19 cellular contexts compared by ENCODE assay signal in genomic region chr3:13203398-13204176, GRCh38.
A peak's percentile ranks its signal among the peaks of the same experiment; 100 is the strongest.
DNase-seq lines count a peak whose midpoint lies in the region; ATAC-seq, FAIRE-seq and TF ChIP-seq lines count a peak whose summit lies in the region.
"Had no signal": no experiment of that assay in that cellular context is flagged by ENCODE, and none has a peak within 500 bp of the region (broad histone marks: within the 10 kb centered on the region; RNA-seq: fewer than 3 reads in every experiment).

No MANE protein-coding gene starts in this region.

- H2BK20ac ChIP-seq in H1 (ENCODE audit: low read length): 0 out of 2 replicates have a peak overlapping the region, but pooled peaks have one; percentile 61

- H3K4me3 ChIP-seq in GM23338 (no peak overlapping the region), H1 (ENCODE audit: extremely low read depth in 1 of 4, insufficient read depth in 2 of 4, low read depth in 3 of 4, low read length in 4 of 4) (peak overlapping the region in 1 of 4 experiments; percentile 39; a peak in 2 of 8 replicates)
- H3K4me3 ChIP-seq: GM12878 had no signal

- H3K18ac ChIP-seq in H1 (ENCODE audit: extremely low read depth, low read length): no peak overlapping the region; the same call in 1 of the 2 replicates

- H4K20me1 ChIP-seq in GM23338 (replicated peaks; ENCODE audit: insufficient read depth) (no peaks in the 10 kb centered on the region), H1 (replicated peaks in 1 of 2; ENCODE audit: control insufficient read depth in 1 of 2, insufficient read depth in 2 of 2, low read length in 2 of 2) (peaks cover 0 to 14% of the 10 kb centered on the region in 2 experiments)

- no peaks in the 10 kb centered on the region; the same call in 2 of the 3 replicates for H3K36me3 Mint-ChIP-seq in GM23338 (ENCODE audit: low read depth)
- peaks cover 4% of the 10 kb centered on the region for H3K36me3 Mint-ChIP-seq in memory B cell
- H3K36me3 Mint-ChIP-seq in stimulated activated effector memory CD8-positive, alpha-beta T cell treated with anti-CD3 and anti-CD28 coated beads, Interleukin-12 subunit alpha, Interleukin-12 subunit beta, amount 100 ng/mL, for 72 hours: no peaks in the 10 kb centered on the region
- no peaks in the 10 kb centered on the region for H3K36me3 Mint-ChIP-seq in activated CD4-positive, alpha-beta T cell treated with anti-CD3 and anti-CD28 coated beads, Interleukin-2, amount 10 ng/mL, durations not matched to agents 7 days and 5 days (ENCODE audit: low read depth)
- H3K36me3 Mint-ChIP-seq: CD4-positive, CD25-positive, alpha-beta regulatory T cell had no signal

- H3K23ac ChIP-seq in H1 (ENCODE audit: insufficient read length): no peak overlapping the region

- TF ChIP-seq EP300 in H1 (IDR thresholded peaks at IDR 0.05; ENCODE audit: borderline replicate concordance in 1 of 2, low read depth in 2 of 2, low read length in 2 of 2): no peak

- H3K36me3 ChIP-seq in GM23338 (ENCODE audit: insufficient read depth) (no peaks in the 10 kb centered on the region), H1 (ENCODE audit: control insufficient read depth in 2 of 4, insufficient read depth in 4 of 4, low read length in 3 of 4) (no peaks in the 10 kb centered on the region)

- no peak overlapping the region for H3K9ac ChIP-seq in H1 (replicated peaks in 1 of 4; ENCODE audit: extremely low read depth in 1 of 4, low read depth in 3 of 4, low read length in 3 of 4)
- H3K9ac ChIP-seq: SK-N-SH had no signal

- TF ChIP-seq POLR2A in H1 (IDR thresholded peaks at IDR 0.05; ENCODE audit: control extremely low read depth in 1 of 2, low read depth in 2 of 2, low read length in 2 of 2): no peak

- no peak overlapping the region for H3K14ac ChIP-seq in H1 (ENCODE audit: insufficient read length)

- H3K4me3 Mint-ChIP-seq in GM23338 (no peak overlapping the region), memory B cell (peak overlapping the region; percentile 19)
- peak overlapping the region; percentile 42 for H3K4me3 Mint-ChIP-seq in stimulated activated effector memory CD8-positive, alpha-beta T cell treated with anti-CD3 and anti-CD28 coated beads, Interleukin-12 subunit alpha, Interleukin-12 subunit beta, amount 100 ng/mL, for 72 hours
- H3K4me3 Mint-ChIP-seq in activated CD4-positive, alpha-beta T cell treated with anti-CD3 and anti-CD28 coated beads, Interleukin-2, amount 10 ng/mL, durations not matched to agents 7 days and 5 days: no peak overlapping the region

- peak overlapping the region; percentile 20; the same call in 1 of the 2 replicates for H4K8ac ChIP-seq in H1 (ENCODE audit: extremely low read depth, insufficient read depth, low read length)

- TF ChIP-seq RAD21 in H1 (IDR thresholded peaks at IDR 0.05 in 1 of 2, conservative IDR thresholded peaks at IDR 0.05 in 1 of 2; ENCODE audit: low read depth in 2 of 2, low read length in 2 of 2): no peak

- H3K4ac ChIP-seq in H1 (replicated peaks; ENCODE audit: insufficient read length, low read depth, low read length): no peak overlapping the region

- H3K23me2 ChIP-seq in H1 (ENCODE audit: low read depth, low read length): peaks cover 15% of the 10 kb centered on the region; the same call in 1 of the 2 replicates

- no peak overlapping the region for H2BK5ac ChIP-seq in H1 (ENCODE audit: low read depth, low read length)

- no peaks in the 10 kb centered on the region; the same call in 1 of the 3 replicates for H3K9me3 Mint-ChIP-seq in GM23338
- peaks cover 2% of the 10 kb centered on the region for H3K9me3 Mint-ChIP-seq in memory B cell
- no peaks in the 10 kb centered on the region for H3K9me3 Mint-ChIP-seq in stimulated activated effector memory CD8-positive, alpha-beta T cell treated with anti-CD3 and anti-CD28 coated beads, Interleukin-12 subunit alpha, Interleukin-12 subunit beta, amount 100 ng/mL, for 72 hours
- no peaks in the 10 kb centered on the region for H3K9me3 Mint-ChIP-seq in activated CD4-positive, alpha-beta T cell treated with anti-CD3 and anti-CD28 coated beads, Interleukin-2, amount 10 ng/mL, durations not matched to agents 7 days and 5 days

- H2BK12ac ChIP-seq in H1 (ENCODE audit: low read depth, low read length): peak overlapping the region; percentile 39; the same call in 1 of the 2 replicates

- H4K5ac ChIP-seq in H1 (ENCODE audit: insufficient read length, low read depth, low read length): no peak overlapping the region

- no peak overlapping the region for H3K4me2 ChIP-seq in GM23338
- peak overlapping the region in 1 of 2 experiments; percentile 61; a peak in 1 of 4 replicates for H3K4me2 ChIP-seq in H1 (ENCODE audit: insufficient read depth in 1 of 2, low read depth in 2 of 2, low read length in 2 of 2)
- H3K4me2 ChIP-seq: SK-N-SH had no signal

- no peak overlapping the region for H3K56ac ChIP-seq in H1 (replicated peaks; ENCODE audit: insufficient read length, low read depth, low read length)

- H3K9me2 ChIP-seq in GM23338 (ENCODE audit: insufficient read depth): no peaks in the 10 kb centered on the region
- H3K9me2 ChIP-seq: SK-N-SH had no signal

- POLR2A ChIA-PET in H1 (lab: Charles Lee; ENCODE audit: partially characterized antibody): no interaction called here
- POLR2A ChIA-PET in activated CD4-positive, alpha-beta T cell treated with anti-CD3 and anti-CD28 coated beads, Interleukin-2, amount 10 ng/mL, durations not matched to agents 7 days and 5 days (lab: Charles Lee): no interaction called here

- H3K4me1 Mint-ChIP-seq in GM23338: peaks cover 22% of the 10 kb centered on the region
- H3K4me1 Mint-ChIP-seq in memory B cell: peaks cover 13% of the 10 kb centered on the region
- peaks cover 19% of the 10 kb centered on the region for H3K4me1 Mint-ChIP-seq in stimulated activated effector memory CD8-positive, alpha-beta T cell treated with anti-CD3 and anti-CD28 coated beads, Interleukin-12 subunit alpha, Interleukin-12 subunit beta, amount 100 ng/mL, for 72 hours
- H3K4me1 Mint-ChIP-seq in activated CD4-positive, alpha-beta T cell treated with anti-CD3 and anti-CD28 coated beads, Interleukin-2, amount 10 ng/mL, durations not matched to agents 7 days and 5 days: peaks cover 2% of the 10 kb centered on the region

- H3K27ac ChIP-seq in GM23338 (ENCODE audit: low read depth): no peak overlapping the region
- no peak overlapping the region for H3K27ac ChIP-seq in H1 (ENCODE audit: low read depth, low read length)

- CTCF ChIA-PET in H1 (lab: Charles Lee; ENCODE audit: partially characterized antibody): interaction anchor here (0.6 to 3.2 kb wide), 7 partner anchors 11 to 445 kb away, joined by 3 to 14 read pairs (median 4); no protein-coding TSS in a partner anchor
- CTCF ChIA-PET in activated CD4-positive, alpha-beta T cell treated with anti-CD3 and anti-CD28 coated beads, Interleukin-2, amount 10 ng/mL, durations not matched to agents 7 days and 5 days (lab: Charles Lee): no interaction called here

- no peak overlapping the region for H2BK120ac ChIP-seq in H1 (replicated peaks; ENCODE audit: low read depth, low read length)

- no peak overlapping the region for H2AK5ac ChIP-seq in H1 (ENCODE audit: low read depth, low read length)

- H3F3A ChIP-seq in GM23338 (replicated peaks; ENCODE audit: low read depth): no peaks in the 10 kb centered on the region

- H3K27me3 ChIP-seq in GM23338 (ENCODE audit: insufficient read depth): no peaks in the 10 kb centered on the region
- H3K27me3 ChIP-seq in H1 (replicated peaks in 1 of 4; ENCODE audit: control insufficient read depth in 3 of 4, extremely low read depth in 1 of 4, insufficient read depth in 3 of 4, low read length in 3 of 4): peaks cover 0 to 4% (median 3%) of the 10 kb centered on the region in 4 experiments; a peak in 4 of 7 replicates

- FAIRE-seq in H1 (lab: Jason Lieb, UNC): no peak
- FAIRE-seq: GM12878 had no signal

- no peak for DNase-seq in GM23338 (ENCODE audit: low spot score)
- no peak for DNase-seq in H1 (ENCODE audit: low read depth in 1 of 2, low spot score in 2 of 2)
- no peak for DNase-seq in memory B cell (ENCODE audit: low spot score in 2 of 2)
- no peak for DNase-seq in stimulated activated effector memory CD8-positive, alpha-beta T cell treated with anti-CD3 and anti-CD28 coated beads, Interleukin-12 subunit alpha, Interleukin-12 subunit beta, amount 100 ng/mL, for 72 hours (ENCODE audit: low spot score in 2 of 2)
- no peak for DNase-seq in DMS79 treated with DMSO at 0.1 percent for 48 hours (lab: John Stamatoyannopoulos, UW)
- DNase-seq in activated CD4-positive, CD25-positive, alpha-beta regulatory T cell (lab: John Stamatoyannopoulos, UW): no peak
- DNase-seq in activated CD4-positive, alpha-beta T cell treated with anti-CD3 and anti-CD28 coated beads, Interleukin-2, amount 10 ng/mL, durations not matched to agents 7 days and 5 days: no peak
- DNase-seq: ACHN; Caco-2; CD4-positive, CD25-positive, alpha-beta regulatory T cell; DMS153; EL; NCI-H1436; NCI-H1930; NCI-H345; NCI-H524 treated with DMSO at 0.1 percent for 48 hours; SHP77 treated with DMSO at 0.1 percent for 48 hours; SK-N-SH had no signal

- H2AFZ ChIP-seq in GM23338 (no peak overlapping the region), H1 (ENCODE audit: low read length) (no peak overlapping the region)

- no peaks in the 10 kb centered on the region for H3K79me2 ChIP-seq in GM23338 (replicated peaks; ENCODE audit: insufficient read depth)
- H3K79me2 ChIP-seq in H1 (ENCODE audit: control insufficient read depth in 1 of 2, insufficient read depth in 2 of 2, low read length in 2 of 2): no peaks in the 10 kb centered on the region

- peaks cover 10% of the 10 kb centered on the region for H3K27me3 Mint-ChIP-seq in GM23338 (ENCODE audit: insufficient read depth, low read depth, poor library complexity)
- H3K27me3 Mint-ChIP-seq in memory B cell: peaks cover 34% of the 10 kb centered on the region
- peaks cover 48% of the 10 kb centered on the region for H3K27me3 Mint-ChIP-seq in activated CD4-positive, alpha-beta T cell treated with anti-CD3 and anti-CD28 coated beads, Interleukin-2, amount 10 ng/mL, durations not matched to agents 7 days and 5 days

- H2BK15ac ChIP-seq in H1 (ENCODE audit: low read length): no peak overlapping the region

- TF ChIP-seq CTCF in GM23338 (conservative IDR thresholded peaks at IDR 0.05; ENCODE audit: low read depth in 2 of 2) (no peak), H1 (IDR thresholded peaks at IDR 0.05; ENCODE audit: control extremely low read depth in 1 of 3, insufficient read depth in 1 of 3, low read depth in 1 of 3, low read length in 3 of 3) (no peak)

- H3K79me1 ChIP-seq in H1 (ENCODE audit: low read depth, low read length): peaks cover 2% of the 10 kb centered on the region; the same call in 1 of the 2 replicates

- H3K4me1 ChIP-seq in GM23338 (ENCODE audit: insufficient read depth): 0 out of 2 replicates have a peak, but pooled peaks cover 2% of the 10 kb centered on the region
- H3K4me1 ChIP-seq in H1 (replicated peaks in 1 of 4; ENCODE audit: control insufficient read depth in 3 of 4, insufficient read depth in 4 of 4, low read length in 3 of 4): peaks cover 0 to 3% (median under 1%) of the 10 kb centered on the region in 4 experiments; a peak in 5 of 7 replicates
- H3K4me1 ChIP-seq: Caco-2 had no signal

- H3K27ac Mint-ChIP-seq in GM23338: no peak overlapping the region
- no peak overlapping the region for H3K27ac Mint-ChIP-seq in memory B cell
- H3K27ac Mint-ChIP-seq in stimulated activated effector memory CD8-positive, alpha-beta T cell treated with anti-CD3 and anti-CD28 coated beads, Interleukin-12 subunit alpha, Interleukin-12 subunit beta, amount 100 ng/mL, for 72 hours: no peak overlapping the region
- H3K27ac Mint-ChIP-seq in activated CD4-positive, alpha-beta T cell treated with anti-CD3 and anti-CD28 coated beads, Interleukin-2, amount 10 ng/mL, durations not matched to agents 7 days and 5 days: no peak overlapping the region
- H3K27ac Mint-ChIP-seq: CD4-positive, CD25-positive, alpha-beta regulatory T cell had no signal

- H4K91ac ChIP-seq in H1 (replicated peaks; ENCODE audit: insufficient read length, low read length): peak overlapping the region; percentile 55

- ATAC-seq in GM23338: peak; percentile 42
- no peak for ATAC-seq in memory B cell (ENCODE audit: low read depth)
- ATAC-seq in stimulated activated effector memory CD8-positive, alpha-beta T cell treated with anti-CD3 and anti-CD28 coated beads, Interleukin-12 subunit alpha, Interleukin-12 subunit beta, amount 100 ng/mL, for 72 hours: no peak
- ATAC-seq: GM12878 had no signal

- WGBS in H1 (ENCODE audit: extremely low coverage in 1 of 2, insufficient coverage in 1 of 2, insufficient read length in 1 of 2, insufficient replicate concordance in 2 of 2, low coverage in 1 of 2, low lambda C conversion rate in 2 of 2, missing lambda C conversion rate in 1 of 2), 2 experiments: 76% methylated on average over 22 of the region's 22 CpGs; no CpG with 5 or more reads in 1 of the 2 experiments

- H3K9me3 ChIP-seq in H1 (ENCODE audit: insufficient read depth in 2 of 2, low read depth in 1 of 2, low read length in 1 of 2): no peaks in the 10 kb centered on the region
- H3K9me3 ChIP-seq: Caco-2, SK-N-SH had no signal

Comparison
In these comparisons a context has a peak if more than half of its experiments do, and no peak if none do; other contexts are left out.
1. H3K4me3 Mint-ChIP-seq: peak in memory B cell (single experiment) and stimulated activated effector memory CD8-positive, alpha-beta T cell treated with anti-CD3 and anti-CD28 coated beads, Interleukin-12 subunit alpha, Interleukin-12 subunit beta, amount 100 ng/mL, for 72 hours (single experiment); none in GM23338 (single experiment) and activated CD4-positive, alpha-beta T cell treated with anti-CD3 and anti-CD28 coated beads, Interleukin-2, amount 10 ng/mL, durations not matched to agents 7 days and 5 days (single experiment).